ENCODE assay signal across 29 cellular contexts in genomic region chr7:5456420-5456819, GRCh38.
"Had no signal": no experiment of that assay in that cellular context is flagged by ENCODE, and none has a peak within 500 bp of the region (broad histone marks: within the 10 kb centered on the region; RNA-seq: fewer than 3 reads in every experiment).

No MANE protein-coding gene starts in this region.

- H3K9me3 ChIP-seq: left lung, lower lobe of right lung, right atrium auricular region, right lobe of liver, stomach, testis, thyroid gland, transverse colon, upper lobe of left lung, vagina had no signal

- H3K36me3 Mint-ChIP-seq: mesothelial cell of epicardium, natural killer cell had no signal

- H3K4me3 ChIP-seq: left lung, lower lobe of right lung, right atrium auricular region, right lobe of liver, smooth muscle cell, stomach, testis, thyroid gland, transverse colon, upper lobe of left lung, vagina had no signal

- ATAC-seq: left colon; left lung; lower lobe of right lung; natural killer cell; right lobe of liver; stimulated activated naive B cell treated with anti-CD40 and anti-IgM and Interleukin-4, amounts not matched to agents 10 μg/mL and 1 μg/mL and 100 μg/mL, for 72 hours; stimulated activated naive CD8-positive, alpha-beta T cell treated with anti-CD3 and anti-CD28 coated beads, Interleukin-15, Interleukin-2, amounts not matched to agents 100 U/mL and 50 U/mL, for 24 hours had no signal

- H3K36me3 ChIP-seq: left lung, lower lobe of right lung, right atrium auricular region, right lobe of liver, stomach, thyroid gland, transverse colon, upper lobe of left lung, vagina had no signal

- H3K27ac ChIP-seq: left lung, lower lobe of right lung, parathyroid adenoma, right atrium auricular region, right lobe of liver, testis, thyroid gland, transverse colon, upper lobe of left lung, vagina had no signal

- H3K27me3 ChIP-seq: right atrium auricular region, right lobe of liver, stomach, testis, thyroid gland, transverse colon, upper lobe of left lung, vagina had no signal

- H3K9ac ChIP-seq: parathyroid adenoma had no signal

- H3K4me3 Mint-ChIP-seq: immature natural killer cell; mesothelial cell of epicardium; naive B cell; natural killer cell; nephron progenitor cell; stimulated activated naive B cell treated with anti-CD40 and anti-IgM and Interleukin-4, amounts not matched to agents 10 μg/mL and 1 μg/mL and 100 μg/mL, for 72 hours had no signal

- H3K9me3 Mint-ChIP-seq: immature natural killer cell, mesothelial cell of epicardium, natural killer cell, nephron progenitor cell had no signal

- H3K27ac Mint-ChIP-seq: immature natural killer cell, mesothelial cell of epicardium, natural killer cell, nephron progenitor cell had no signal

- H3K4me2 ChIP-seq: smooth muscle cell had no signal

- H3K4me1 ChIP-seq: lower lobe of right lung, right lobe of liver, thyroid gland, transverse colon had no signal

- H2AFZ ChIP-seq: parathyroid adenoma had no signal

- DNase-seq: hypothalamus; immature natural killer cell; kidney; left colon; left lung; lower lobe of right lung; mammary epithelial cell; mesendoderm; naive B cell; natural killer cell; nephron progenitor cell; nucleus accumbens; right lobe of liver; stimulated activated CD4-positive, alpha-beta T cell treated with anti-CD3 and anti-CD28 coated beads, Interleukin-1b, Interleukin-23, amount 100 ng/mL, for 48 hours; stimulated activated CD4-positive, alpha-beta T cell treated with anti-CD3 and anti-CD28 coated beads, Interleukin-2, amount 100 ng/mL, for 48 hours; stimulated activated CD4-positive, alpha-beta T cell treated with anti-CD3 and anti-CD28 coated beads, Interleukin-4, amount 100 ng/mL, for 4 hours; stimulated activated CD8-positive, alpha-beta memory T cell treated with anti-CD3 and anti-CD28 coated beads, Interleukin-4, amount 100 ng/mL, for 48 hours; stimulated activated naive B cell treated with anti-CD40 and anti-IgM and Interleukin-4, amounts not matched to agents 10 μg/mL and 1 μg/mL and 100 μg/mL, for 72 hours; stimulated activated naive CD8-positive, alpha-beta T cell treated with anti-CD3 and anti-CD28 coated beads, Interleukin-15, Interleukin-2, amounts not matched to agents 100 U/mL and 50 U/mL, for 24 hours; stomach; testis; thyroid gland; transverse colon; upper lobe of left lung had no signal
